ENCODE assay signal across 16 cellular contexts in the genomic region with DNA sequence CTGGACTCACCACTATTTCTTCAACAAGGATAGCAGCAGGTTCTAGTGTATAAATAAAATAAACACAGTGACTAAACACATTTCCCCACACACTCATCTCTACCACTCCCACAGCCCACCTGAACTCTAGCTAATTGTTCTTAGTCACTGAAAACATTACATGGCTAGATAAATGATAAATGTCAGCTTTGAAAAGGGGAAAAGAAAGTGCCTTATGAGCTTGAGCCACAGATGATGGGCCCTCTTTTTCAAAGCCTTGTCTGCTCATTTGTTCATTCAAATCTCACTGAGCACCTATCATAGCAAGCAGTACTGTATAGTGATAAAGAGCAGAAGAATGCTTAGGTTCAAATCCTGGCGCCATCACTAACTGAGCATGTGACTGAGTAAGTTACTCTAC. TPM values are rescaled to one million over a fixed set of nuclear protein-coding genes. Genes with fewer than 3 reads are reported as not detected.
DNase-seq lines count a peak whose midpoint lies in the region; ATAC-seq and TF ChIP-seq lines count a peak whose summit lies in the region.
"Had no signal": no experiment of that assay in that cellular context is flagged by ENCODE, and none has a peak within 500 bp of the region (broad histone marks: within the 10 kb centered on the region; RNA-seq: fewer than 3 reads in every experiment).

No MANE protein-coding gene starts in this region.

- peak; percentile 47 to 88 for ATAC-seq in activated naive CD4-positive, alpha-beta T cell treated with anti-CD3 and anti-CD28 coated beads, Interleukin-2, amount 50 U/mL, for 72 hours
- peak; percentile 75 for ATAC-seq in omental fat pad (ENCODE audit: low FRiP score)

- TF ChIP-seq CTCF in omental fat pad (IDR thresholded peaks at IDR 0.05) = no peak

- peaks cover 43% of the 10 kb centered on the region for H3K4me1 Mint-ChIP-seq in activated CD4-positive, alpha-beta T cell treated with anti-CD3 and anti-CD28 coated beads, Interleukin-2, amount 10 ng/mL, durations not matched to agents 24 days and 14 days

- H3K9me3 Mint-ChIP-seq in activated CD4-positive, alpha-beta T cell treated with anti-CD3 and anti-CD28 coated beads, Interleukin-2, amount 10 ng/mL, durations not matched to agents 24 days and 14 days = no peaks in the 10 kb centered on the region
- no peaks in the 10 kb centered on the region for H3K9me3 Mint-ChIP-seq in activated naive CD4-positive, alpha-beta T cell treated with anti-CD3 and anti-CD28 coated beads, Interleukin-2, amount 50 U/mL, for 72 hours

- intact Hi-C loops in activated CD4-positive, alpha-beta T cell treated with anti-CD3 and anti-CD28 coated beads, Interleukin-2, amount 10 ng/mL, durations not matched to agents 24 days and 14 days (cut with micrococcal nuclease) = loop anchor here (2.0 kb wide), 1 partner anchor 29 kb away; no protein-coding TSS in a partner anchor

- no peak overlapping the region for H3K27ac Mint-ChIP-seq in activated CD4-positive, alpha-beta T cell treated with anti-CD3 and anti-CD28 coated beads, Interleukin-2, amount 10 ng/mL, durations not matched to agents 24 days and 14 days
- H3K27ac Mint-ChIP-seq in activated naive CD4-positive, alpha-beta T cell treated with anti-CD3 and anti-CD28 coated beads, Interleukin-2, amount 50 U/mL, for 72 hours = peak overlapping the region in 1 of 2 donors; percentile 66

- DNase-seq in activated CD4-positive, alpha-beta T cell treated with anti-CD3 and anti-CD28 coated beads, Interleukin-2, amount 10 ng/mL, durations not matched to agents 24 days and 14 days = peak; percentile 50
- DNase-seq in activated CD4-positive, alpha-beta T cell treated with anti-CD3 and anti-CD28 coated beads, Interleukin-2, amount 50 U/mL, for 48 hours = no peak
- peak; percentile 51 for DNase-seq in HT1080 (ENCODE audit: low read depth)
- no peak for DNase-seq in activated naive CD4-positive, alpha-beta T cell treated with anti-CD3 and anti-CD28 coated beads, Interleukin-2, amount 50 U/mL, for 72 hours (ENCODE audit: low spot score in 2 of 2)
- no peak for DNase-seq in omental fat pad (ENCODE audit: low spot score)
- DNase-seq in EL = no peak
- DNase-seq in NCI-H187 (lab: John Stamatoyannopoulos, UW) = no peak
- DNase-seq in AML-193 (lab: John Stamatoyannopoulos, UW) = no peak
- DNase-seq: activated effector memory CD4-positive, alpha-beta T cell treated with Interleukin-2 at 50 U/mL for 16 hours; colonic mucosa; DND-41; NCI-H1092; NCI-H446 treated with DMSO at 0.1 percent for 48 hours; right lobe of liver; SHP77; upper lobe of left lung had no signal

- H3K36me3 Mint-ChIP-seq in activated CD4-positive, alpha-beta T cell treated with anti-CD3 and anti-CD28 coated beads, Interleukin-2, amount 10 ng/mL, durations not matched to agents 24 days and 14 days (ENCODE audit: low read depth) = peaks cover 5% of the 10 kb centered on the region
- H3K36me3 Mint-ChIP-seq in activated naive CD4-positive, alpha-beta T cell treated with anti-CD3 and anti-CD28 coated beads, Interleukin-2, amount 50 U/mL, for 72 hours = peaks cover 0 to 6% of the 10 kb centered on the region in 2 donors

- no peaks in the 10 kb centered on the region for H3K27me3 Mint-ChIP-seq in activated CD4-positive, alpha-beta T cell treated with anti-CD3 and anti-CD28 coated beads, Interleukin-2, amount 10 ng/mL, durations not matched to agents 24 days and 14 days

- no peak overlapping the region for H3K4me3 Mint-ChIP-seq in activated CD4-positive, alpha-beta T cell treated with anti-CD3 and anti-CD28 coated beads, Interleukin-2, amount 10 ng/mL, durations not matched to agents 24 days and 14 days

RNA-seq across cellular contexts. Expression of gene SIK3, which starts 58.3 kb away (rescaled TPM):
- total RNA-seq in activated CD4-positive, alpha-beta T cell treated with anti-CD3 and anti-CD28 coated beads, Interleukin-2, amount 10 ng/mL, durations not matched to agents 24 days and 14 days = 38.4 and 38.7 TPM in 2 replicates
- total RNA-seq in HT1080 (2014; rRNA removed; shearing (Covaris generic)) = 14.3 and 15.2 TPM in 2 replicates
- polyA plus RNA-seq in HT1080 (2015; cell fraction: cytosol; rRNA removed) = 13.3 and 15.2 TPM in 2 replicates
- polyA plus RNA-seq in HT1080 (2015; cell fraction: nucleus; rRNA removed) = 25.8 and 28.9 TPM in 2 replicates
- total RNA-seq in activated naive CD4-positive, alpha-beta T cell treated with anti-CD3 and anti-CD28 coated beads, Interleukin-2, amount 50 U/mL, for 72 hours = 10 to 100 TPM; 14.6 to 39.5 TPM
- total RNA-seq in omental fat pad = 10 to 100 TPM; 31.2 to 54.6 (median 50.2) TPM

Comparison
In these comparisons a context has a peak if more than half of its experiments do, and no peak if none do; other contexts are left out.
1. DNase-seq: peak in activated CD4-positive, alpha-beta T cell treated with anti-CD3 and anti-CD28 coated beads, Interleukin-2, amount 10 ng/mL, durations not matched to agents 24 days and 14 days (single experiment) and HT1080 (single experiment); none in activated CD4-positive, alpha-beta T cell treated with anti-CD3 and anti-CD28 coated beads, Interleukin-2, amount 50 U/mL, for 48 hours (0 of 2), activated naive CD4-positive, alpha-beta T cell treated with anti-CD3 and anti-CD28 coated beads, Interleukin-2, amount 50 U/mL, for 72 hours (0 of 2), omental fat pad (single experiment), EL (single experiment), NCI-H187 (0 of 2) and AML-193 (0 of 2).